17 cellular contexts compared by ENCODE assay signal in the genomic region with DNA sequence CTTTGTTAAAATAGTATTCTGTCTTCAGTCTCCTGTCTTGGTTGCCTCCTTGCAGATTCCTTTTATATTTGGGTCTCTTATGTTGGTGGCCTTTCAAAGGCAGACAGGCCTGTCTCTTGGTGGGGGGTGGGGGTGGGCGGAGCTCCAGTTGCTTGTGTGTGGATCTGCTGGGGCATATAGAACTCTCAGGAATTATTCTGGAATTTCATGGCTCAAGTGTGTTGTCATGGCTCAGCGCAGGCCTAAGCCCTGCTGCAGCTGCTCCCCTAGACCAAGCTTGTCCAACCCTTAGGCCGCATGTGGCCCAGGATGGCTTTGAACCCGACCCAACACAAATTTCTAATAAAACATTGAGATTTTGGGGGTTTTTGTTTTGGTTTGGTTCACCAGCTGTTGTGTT. TPM values are rescaled to one million over a fixed set of nuclear protein-coding genes. Genes with fewer than 3 reads are reported as not detected.
DNase-seq lines count a peak whose midpoint lies in the region; ATAC-seq and TF ChIP-seq lines count a peak whose summit lies in the region.
"Had no signal": no experiment of that assay in that cellular context is flagged by ENCODE, and none has a peak within 500 bp of the region (broad histone marks: within the 10 kb centered on the region; RNA-seq: fewer than 3 reads in every experiment).

No MANE protein-coding gene starts in this region.

- no peaks in the 10 kb centered on the region for H3K27me3 Mint-ChIP-seq in natural killer cell (ENCODE audit: low read depth in 2 of 2)
- no peaks in the 10 kb centered on the region for H3K27me3 Mint-ChIP-seq in natural killer cell treated with Interleukin-12 subunit alpha and Interleukin-12 subunit beta and Interleukin-15 and Interleukin-18, amount 100 ng/mL, for 72 hours
- no peaks in the 10 kb centered on the region for H3K27me3 Mint-ChIP-seq in activated T-helper 17 cell treated with anti-CD3 and anti-CD28 coated beads, Interleukin-2, amount 50 U/mL, for 72 hours
- H3K27me3 Mint-ChIP-seq in naive thymus-derived CD4-positive, alpha-beta T cell = no peaks in the 10 kb centered on the region
- no peaks in the 10 kb centered on the region for H3K27me3 Mint-ChIP-seq in stimulated activated memory B cell treated with anti-CD40 and anti-IgM and Interleukin-4, amounts not matched to agents 10 μg/mL and 1 μg/mL and 100 μg/mL, for 72 hours
- H3K27me3 Mint-ChIP-seq in CD8-positive, alpha-beta memory T cell = no peaks in the 10 kb centered on the region
- H3K27me3 Mint-ChIP-seq: activated CD4-positive, alpha-beta T cell treated with anti-CD3 and anti-CD28 coated beads, Interleukin-2, amount 10 ng/mL, durations not matched to agents 24 days and 14 days had no signal

- TF ChIP-seq CTCF in natural killer cell (IDR thresholded peaks at IDR 0.05) = no peak

- CTCF ChIA-PET in naive thymus-derived CD4-positive, alpha-beta T cell (lab: Charles Lee) = no interaction called here
- CTCF ChIA-PET in CD8-positive, alpha-beta memory T cell (lab: Charles Lee) = no interaction called here

- H3K36me3 ChIP-seq in naive thymus-derived CD4-positive, alpha-beta T cell (ENCODE audit: control insufficient read depth in 2 of 3, insufficient read depth in 3 of 3, low read length in 3 of 3) = peaks cover 6 to 57% (median 8%) of the 10 kb centered on the region in 3 experiments
- peaks cover 47% of the 10 kb centered on the region for H3K36me3 ChIP-seq in effector memory CD4-positive, alpha-beta T cell (ENCODE audit: control insufficient read depth, insufficient read depth, low read length)
- H3K36me3 ChIP-seq in CD8-positive, alpha-beta memory T cell (ENCODE audit: insufficient read depth, low read length) = peaks cover 34% of the 10 kb centered on the region
- H3K36me3 ChIP-seq: neural progenitor cell had no signal

- peaks cover 25 to 31% of the 10 kb centered on the region in 2 donors for H3K4me1 ChIP-seq in naive thymus-derived CD4-positive, alpha-beta T cell (ENCODE audit: control insufficient read depth in 2 of 2, insufficient read depth in 2 of 2, low read length in 2 of 2)
- H3K4me1 ChIP-seq in effector memory CD4-positive, alpha-beta T cell (ENCODE audit: control insufficient read depth, insufficient read depth, low read length, poor library complexity, severe bottlenecking) = peaks cover 19% of the 10 kb centered on the region
- peaks cover 39% of the 10 kb centered on the region for H3K4me1 ChIP-seq in CD8-positive, alpha-beta memory T cell (ENCODE audit: insufficient read depth, low read length)
- H3K4me1 ChIP-seq: neural progenitor cell had no signal

- POLR2A ChIA-PET in naive thymus-derived CD4-positive, alpha-beta T cell (lab: Charles Lee) = interaction anchor here (0.7 to 1.9 kb wide), 5 partner anchors 8 to 302 kb away, joined by 3 to 5 read pairs (median 3); partner anchors contain the start of gene ARF1
- POLR2A ChIA-PET in CD8-positive, alpha-beta memory T cell (lab: Charles Lee) = no interaction called here

- H3K4me1 Mint-ChIP-seq in natural killer cell = peaks cover 62 to 68% of the 10 kb centered on the region in 2 donors
- H3K4me1 Mint-ChIP-seq in natural killer cell treated with Interleukin-12 subunit alpha and Interleukin-12 subunit beta and Interleukin-15 and Interleukin-18, amount 100 ng/mL, for 72 hours (ENCODE audit: low read depth in 2 of 2) = peaks cover 40 to 54% of the 10 kb centered on the region in 2 donors
- peaks cover 22% of the 10 kb centered on the region for H3K4me1 Mint-ChIP-seq in activated T-helper 17 cell treated with anti-CD3 and anti-CD28 coated beads, Interleukin-2, amount 50 U/mL, for 72 hours
- peaks cover 27 to 57% (median 50%) of the 10 kb centered on the region in 7 donors for H3K4me1 Mint-ChIP-seq in naive thymus-derived CD4-positive, alpha-beta T cell
- H3K4me1 Mint-ChIP-seq in stimulated activated memory B cell treated with anti-CD40 and anti-IgM and Interleukin-4, amounts not matched to agents 10 μg/mL and 1 μg/mL and 100 μg/mL, for 72 hours = peaks cover 53% of the 10 kb centered on the region
- H3K4me1 Mint-ChIP-seq in CD8-positive, alpha-beta memory T cell = peaks cover 52 to 78% (median 53%) of the 10 kb centered on the region in 3 donors

- no peak for DNase-seq in natural killer cell
- DNase-seq in natural killer cell treated with Interleukin-12 subunit alpha and Interleukin-12 subunit beta and Interleukin-15 and Interleukin-18, amount 100 ng/mL, for 72 hours (ENCODE audit: low spot score) = no peak
- no peak for DNase-seq in naive thymus-derived CD4-positive, alpha-beta T cell
- no peak for DNase-seq in effector memory CD4-positive, alpha-beta T cell
- DNase-seq in CD8-positive, alpha-beta memory T cell = no peak
- DNase-seq: activated CD4-positive, alpha-beta T cell treated with anti-CD3 and anti-CD28 coated beads, Interleukin-2, amount 10 ng/mL, durations not matched to agents 24 days and 14 days; brain microvascular endothelial cell; left colon; NCI-H1092; NCI-H2081; NCI-H510A; thyroid gland had no signal

- no peak overlapping the region for H3K4me3 Mint-ChIP-seq in natural killer cell
- no peak overlapping the region for H3K4me3 Mint-ChIP-seq in natural killer cell treated with Interleukin-12 subunit alpha and Interleukin-12 subunit beta and Interleukin-15 and Interleukin-18, amount 100 ng/mL, for 72 hours
- peak overlapping the region; percentile 7 for H3K4me3 Mint-ChIP-seq in activated T-helper 17 cell treated with anti-CD3 and anti-CD28 coated beads, Interleukin-2, amount 50 U/mL, for 72 hours
- H3K4me3 Mint-ChIP-seq in naive thymus-derived CD4-positive, alpha-beta T cell = peak overlapping the region in 3 of 10 donors; percentile 8 to 41 (median 24)
- H3K4me3 Mint-ChIP-seq in stimulated activated memory B cell treated with anti-CD40 and anti-IgM and Interleukin-4, amounts not matched to agents 10 μg/mL and 1 μg/mL and 100 μg/mL, for 72 hours = no peak overlapping the region
- peak overlapping the region in 1 of 7 donors; percentile 20 for H3K4me3 Mint-ChIP-seq in CD8-positive, alpha-beta memory T cell
- H3K4me3 Mint-ChIP-seq: activated CD4-positive, alpha-beta T cell treated with anti-CD3 and anti-CD28 coated beads, Interleukin-2, amount 10 ng/mL, durations not matched to agents 24 days and 14 days; neural progenitor cell had no signal

- H3K27ac Mint-ChIP-seq in natural killer cell = peak overlapping the region; percentile 43 to 63
- H3K27ac Mint-ChIP-seq in natural killer cell treated with Interleukin-12 subunit alpha and Interleukin-12 subunit beta and Interleukin-15 and Interleukin-18, amount 100 ng/mL, for 72 hours = peak overlapping the region in 1 of 2 donors; percentile 49
- H3K27ac Mint-ChIP-seq in activated T-helper 17 cell treated with anti-CD3 and anti-CD28 coated beads, Interleukin-2, amount 50 U/mL, for 72 hours = peak overlapping the region; percentile 57
- peak overlapping the region in 6 of 9 donors; percentile 8 to 87 (median 62) for H3K27ac Mint-ChIP-seq in naive thymus-derived CD4-positive, alpha-beta T cell
- H3K27ac Mint-ChIP-seq in stimulated activated memory B cell treated with anti-CD40 and anti-IgM and Interleukin-4, amounts not matched to agents 10 μg/mL and 1 μg/mL and 100 μg/mL, for 72 hours = no peak overlapping the region
- peak overlapping the region in 3 of 8 donors; percentile 11 to 83 (median 77) for H3K27ac Mint-ChIP-seq in CD8-positive, alpha-beta memory T cell
- H3K27ac Mint-ChIP-seq: activated CD4-positive, alpha-beta T cell treated with anti-CD3 and anti-CD28 coated beads, Interleukin-2, amount 10 ng/mL, durations not matched to agents 24 days and 14 days had no signal

- ATAC-seq in natural killer cell (no peak), GM21737 (IDR thresholded peaks at IDR 0.05; ENCODE audit: unreplicated experiment) (no peak)
- no peak for ATAC-seq in natural killer cell treated with Interleukin-12 subunit alpha and Interleukin-12 subunit beta and Interleukin-15 and Interleukin-18, amount 100 ng/mL, for 72 hours
- ATAC-seq in activated T-helper 17 cell treated with anti-CD3 and anti-CD28 coated beads, Interleukin-2, amount 50 U/mL, for 72 hours (replicated peaks) = no peak
- ATAC-seq in naive thymus-derived CD4-positive, alpha-beta T cell = no peak
- ATAC-seq in stimulated activated memory B cell treated with anti-CD40 and anti-IgM and Interleukin-4, amounts not matched to agents 10 μg/mL and 1 μg/mL and 100 μg/mL, for 72 hours = no peak
- ATAC-seq: left colon had no signal

- peaks cover 3 to 8% of the 10 kb centered on the region in 2 donors for H3K9me3 Mint-ChIP-seq in natural killer cell
- H3K9me3 Mint-ChIP-seq in natural killer cell treated with Interleukin-12 subunit alpha and Interleukin-12 subunit beta and Interleukin-15 and Interleukin-18, amount 100 ng/mL, for 72 hours = peaks cover 6% of the 10 kb centered on the region
- H3K9me3 Mint-ChIP-seq in activated T-helper 17 cell treated with anti-CD3 and anti-CD28 coated beads, Interleukin-2, amount 50 U/mL, for 72 hours = peaks cover 6% of the 10 kb centered on the region
- H3K9me3 Mint-ChIP-seq in naive thymus-derived CD4-positive, alpha-beta T cell = peaks cover 0 to 19% (median 8%) of the 10 kb centered on the region in 11 donors
- H3K9me3 Mint-ChIP-seq in stimulated activated memory B cell treated with anti-CD40 and anti-IgM and Interleukin-4, amounts not matched to agents 10 μg/mL and 1 μg/mL and 100 μg/mL, for 72 hours = peaks cover 9% of the 10 kb centered on the region
- H3K9me3 Mint-ChIP-seq in CD8-positive, alpha-beta memory T cell = peaks cover 0 to 9% (median 6%) of the 10 kb centered on the region in 5 donors

- intact Hi-C loops in natural killer cell (cut with micrococcal nuclease) = no loop called here
- intact Hi-C loops in naive thymus-derived CD4-positive, alpha-beta T cell (cut with micrococcal nuclease) = no loop called here

- no peak overlapping the region for H3K4me3 ChIP-seq in naive thymus-derived CD4-positive, alpha-beta T cell (ENCODE audit: low read length)
- no peak overlapping the region for H3K4me3 ChIP-seq in effector memory CD4-positive, alpha-beta T cell (ENCODE audit: insufficient read depth, low read depth, low read length, poor library complexity, severe bottlenecking)
- no peak overlapping the region for H3K4me3 ChIP-seq in CD8-positive, alpha-beta memory T cell (ENCODE audit: low read length)
- H3K4me3 ChIP-seq: dorsolateral prefrontal cortex, neural progenitor cell, thyroid gland had no signal

- H3K27ac ChIP-seq in naive thymus-derived CD4-positive, alpha-beta T cell (ENCODE audit: low read depth, low read length) = peak overlapping the region; percentile 2
- no peak overlapping the region for H3K27ac ChIP-seq in effector memory CD4-positive, alpha-beta T cell (ENCODE audit: insufficient read depth, low read length, poor library complexity, severe bottlenecking)
- no peak overlapping the region for H3K27ac ChIP-seq in CD8-positive, alpha-beta memory T cell (ENCODE audit: low read depth, low read length)
- H3K27ac ChIP-seq: brain microvascular endothelial cell, dorsolateral prefrontal cortex, neural progenitor cell, thyroid gland had no signal

- H3K36me3 Mint-ChIP-seq in natural killer cell = peaks cover 7% of the 10 kb centered on the region
- H3K36me3 Mint-ChIP-seq in natural killer cell treated with Interleukin-12 subunit alpha and Interleukin-12 subunit beta and Interleukin-15 and Interleukin-18, amount 100 ng/mL, for 72 hours = peaks cover 24% of the 10 kb centered on the region
- H3K36me3 Mint-ChIP-seq in activated T-helper 17 cell treated with anti-CD3 and anti-CD28 coated beads, Interleukin-2, amount 50 U/mL, for 72 hours (ENCODE audit: low read depth) = peaks cover 100% of the 10 kb centered on the region
- H3K36me3 Mint-ChIP-seq in naive thymus-derived CD4-positive, alpha-beta T cell = peaks cover 6 to 50% (median 25%) of the 10 kb centered on the region in 5 donors
- peaks cover 54% of the 10 kb centered on the region for H3K36me3 Mint-ChIP-seq in stimulated activated memory B cell treated with anti-CD40 and anti-IgM and Interleukin-4, amounts not matched to agents 10 μg/mL and 1 μg/mL and 100 μg/mL, for 72 hours
- H3K36me3 Mint-ChIP-seq in CD8-positive, alpha-beta memory T cell = peaks cover 12 to 77% (median 14%) of the 10 kb centered on the region in 3 donors

- peaks cover 0 to 13% (median 0%) of the 10 kb centered on the region in 3 experiments for H3K9me3 ChIP-seq in naive thymus-derived CD4-positive, alpha-beta T cell (ENCODE audit: control insufficient read depth in 2 of 3, low read length in 3 of 3)
- peaks cover 4% of the 10 kb centered on the region for H3K9me3 ChIP-seq in effector memory CD4-positive, alpha-beta T cell (ENCODE audit: control insufficient read depth, low read length)
- peaks cover 7% of the 10 kb centered on the region for H3K9me3 ChIP-seq in CD8-positive, alpha-beta memory T cell (ENCODE audit: low read length)
- H3K9me3 ChIP-seq: thyroid gland had no signal

- H3K27me3 ChIP-seq in naive thymus-derived CD4-positive, alpha-beta T cell (ENCODE audit: control insufficient read depth in 2 of 2, insufficient read depth in 2 of 2, low read length in 2 of 2) = no peaks in the 10 kb centered on the region
- H3K27me3 ChIP-seq in effector memory CD4-positive, alpha-beta T cell (replicated peaks; ENCODE audit: control insufficient read depth, insufficient read depth, low read length, poor library complexity, severe bottlenecking) = no peaks in the 10 kb centered on the region
- H3K27me3 ChIP-seq in CD8-positive, alpha-beta memory T cell (ENCODE audit: insufficient read depth, low read length, poor library complexity, severe bottlenecking) = no peaks in the 10 kb centered on the region
- H3K27me3 ChIP-seq: brain microvascular endothelial cell, dorsolateral prefrontal cortex, neural progenitor cell, thyroid gland had no signal

RNA-seq across cellular contexts. Expression of gene C1orf35, which starts 8.0 kb away (rescaled TPM):
- 10 to 100 TPM; 18.9 to 21.6 (median 19.6) TPM for total RNA-seq in natural killer cell
- total RNA-seq in natural killer cell treated with Interleukin-12 subunit alpha and Interleukin-12 subunit beta and Interleukin-15 and Interleukin-18, amount 100 ng/mL, for 72 hours = 10 to 100 TPM; 16.4 to 26.7 TPM
- 10 to 100 TPM; 18.3 TPM for total RNA-seq in activated T-helper 17 cell treated with anti-CD3 and anti-CD28 coated beads, Interleukin-2, amount 50 U/mL, for 72 hours
- 10 to 100 TPM; 16.8 to 31.8 (median 27.8) TPM for total RNA-seq in naive thymus-derived CD4-positive, alpha-beta T cell
- polyA plus RNA-seq in naive thymus-derived CD4-positive, alpha-beta T cell = 10 to 100 TPM; 21.9 to 33.0 TPM
- total RNA-seq in CD8-positive, alpha-beta memory T cell = 10 to 100 TPM; 28.7 to 29.2 TPM
- polyA plus RNA-seq in CD8-positive, alpha-beta memory T cell = 21.4 TPM

RNA-seq across cellular contexts. Expression of gene ARF1, which starts 12.7 kb away (rescaled TPM):
- 100 to 1,000 TPM; 368 to 427 (median 424) TPM for total RNA-seq in natural killer cell
- total RNA-seq in natural killer cell treated with Interleukin-12 subunit alpha and Interleukin-12 subunit beta and Interleukin-15 and Interleukin-18, amount 100 ng/mL, for 72 hours = 100 to 1,000 TPM; 415 to 503 TPM
- total RNA-seq in activated T-helper 17 cell treated with anti-CD3 and anti-CD28 coated beads, Interleukin-2, amount 50 U/mL, for 72 hours = 100 to 1,000 TPM; 288 to 364 TPM
- 100 to 1,000 TPM; 198 to 390 (median 259) TPM for total RNA-seq in naive thymus-derived CD4-positive, alpha-beta T cell
- polyA plus RNA-seq in naive thymus-derived CD4-positive, alpha-beta T cell = 100 to 1,000 TPM; 382 to 434 TPM
- total RNA-seq in CD8-positive, alpha-beta memory T cell = 100 to 1,000 TPM; 379 TPM
- 569 TPM for polyA plus RNA-seq in CD8-positive, alpha-beta memory T cell

RNA-seq across cellular contexts. Expression of gene MRPL55, which starts 13.9 kb away (rescaled TPM):
- 10 to 100 TPM; 50.0 to 70.6 (median 64.1) TPM for total RNA-seq in natural killer cell
- total RNA-seq in natural killer cell treated with Interleukin-12 subunit alpha and Interleukin-12 subunit beta and Interleukin-15 and Interleukin-18, amount 100 ng/mL, for 72 hours = 10 to 100 TPM; 42.5 to 68.8 TPM
- total RNA-seq in activated T-helper 17 cell treated with anti-CD3 and anti-CD28 coated beads, Interleukin-2, amount 50 U/mL, for 72 hours = 10 to 100 TPM; 42.3 to 48.6 TPM
- 10 to 100 TPM; 34.3 to 79.3 (median 65.2) TPM for total RNA-seq in naive thymus-derived CD4-positive, alpha-beta T cell
- 100 to 1,000 TPM; 132 to 149 TPM for polyA plus RNA-seq in naive thymus-derived CD4-positive, alpha-beta T cell
- total RNA-seq in CD8-positive, alpha-beta memory T cell = 10 to 100 TPM; 70.0 to 71.8 TPM
- 146 TPM for polyA plus RNA-seq in CD8-positive, alpha-beta memory T cell

RNA-seq across cellular contexts. Expression of gene GUK1, which starts 44.9 kb away (rescaled TPM):
- total RNA-seq in natural killer cell = 100 to 1,000 TPM; 292 to 313 (median 308) TPM
- total RNA-seq in natural killer cell treated with Interleukin-12 subunit alpha and Interleukin-12 subunit beta and Interleukin-15 and Interleukin-18, amount 100 ng/mL, for 72 hours = 100 to 1,000 TPM; 296 to 329 TPM
- total RNA-seq in activated T-helper 17 cell treated with anti-CD3 and anti-CD28 coated beads, Interleukin-2, amount 50 U/mL, for 72 hours = 100 to 1,000 TPM; 284 to 285 TPM
- 100 to 1,000 TPM; 145 to 309 (median 279) TPM for total RNA-seq in naive thymus-derived CD4-positive, alpha-beta T cell
- polyA plus RNA-seq in naive thymus-derived CD4-positive, alpha-beta T cell = 100 to 1,000 TPM; 278 to 315 TPM
- 100 to 1,000 TPM; 222 to 245 TPM for total RNA-seq in CD8-positive, alpha-beta memory T cell
- 467 TPM for polyA plus RNA-seq in CD8-positive, alpha-beta memory T cell

RNA-seq across cellular contexts. Expression of gene GJC2, which starts 54.6 kb away (rescaled TPM):
- 1 to 10 TPM; 1.0 to 2.2 (median 1.7) TPM for total RNA-seq in natural killer cell
- 1 to 10 TPM; 2.1 to 2.2 TPM for total RNA-seq in natural killer cell treated with Interleukin-12 subunit alpha and Interleukin-12 subunit beta and Interleukin-15 and Interleukin-18, amount 100 ng/mL, for 72 hours
- total RNA-seq in activated T-helper 17 cell treated with anti-CD3 and anti-CD28 coated beads, Interleukin-2, amount 50 U/mL, for 72 hours = under 1 TPM; 0.43 to 0.61 TPM
- 1 to 10 TPM in 2 of 5 experiments, under 1 TPM in 3; 0.70 to 3.3 (median 0.94) TPM for total RNA-seq in naive thymus-derived CD4-positive, alpha-beta T cell
- not detected for polyA plus RNA-seq in naive thymus-derived CD4-positive, alpha-beta T cell
- total RNA-seq in CD8-positive, alpha-beta memory T cell = 1 to 10 TPM in 1 of 2 experiments, under 1 TPM in 1; 0.57 to 1.1 TPM
- polyA plus RNA-seq in CD8-positive, alpha-beta memory T cell = not detected
